Comparison of ENCODE assay signal across 16 cellular contexts in genomic region chr22:47634342-47634741, GRCh38.
"Had no signal": no experiment of that assay in that cellular context is flagged by ENCODE, and none has a peak within 500 bp of the region (broad histone marks: within the 10 kb centered on the region; RNA-seq: fewer than 3 reads in every experiment).

No MANE protein-coding gene starts in this region.

- H3K27ac ChIP-seq: gastroesophageal sphincter, heart right ventricle, stomach, testis had no signal

- H3K36me3 ChIP-seq: gastroesophageal sphincter, heart right ventricle, stomach had no signal

- ATAC-seq: activated CD8-positive, alpha-beta T cell treated with anti-CD3 and anti-CD28 coated beads, Interleukin-2, amount 10 ng/mL, durations not matched to agents 7 days and 5 days; activated T-cell treated with anti-CD3 and anti-CD28 coated beads, Interleukin-2, amount 50 U/mL, for 4 hours; gastroesophageal sphincter; heart right ventricle; natural killer cell treated with Interleukin-12 subunit alpha and Interleukin-12 subunit beta and Interleukin-15 and Interleukin-18, amount 100 ng/mL, for 72 hours; sciatic nerve; stimulated activated effector memory CD8-positive, alpha-beta T cell treated with anti-CD3 and anti-CD28 coated beads, Interleukin-12 subunit alpha, Interleukin-12 subunit beta, amount 100 ng/mL, for 72 hours had no signal

- H3K27me3 ChIP-seq: testis had no signal

- H3K4me1 ChIP-seq: gastroesophageal sphincter, heart right ventricle, testis had no signal

- H3K4me2 ChIP-seq: smooth muscle cell had no signal

- H3K9me3 ChIP-seq: testis had no signal

- DNase-seq: activated CD4-positive, alpha-beta T cell treated with anti-CD3 and anti-CD28 coated beads, Interleukin-2, amount 10 ng/mL, durations not matched to agents 24 days and 14 days; activated CD8-positive, alpha-beta T cell treated with anti-CD3 and anti-CD28 coated beads, Interleukin-2, amount 10 ng/mL, durations not matched to agents 7 days and 5 days; activated naive CD4-positive, alpha-beta T cell treated with anti-CD3 and anti-CD28 coated beads for 36 hours; activated T-cell treated with anti-CD3 and anti-CD28 coated beads, Interleukin-2, amount 50 U/mL, for 4 hours; anterior cingulate cortex; caudate nucleus; erythroblast; heart right ventricle; stimulated activated CD4-positive, alpha-beta T cell treated with anti-CD3 and anti-CD28 coated beads, Interleukin-4, amount 100 ng/mL, for 24 hours; stomach; testis had no signal

- H3K4me3 ChIP-seq: gastroesophageal sphincter, heart right ventricle, smooth muscle cell, stomach, testis had no signal
